21 cellular contexts compared by ENCODE assay signal in genomic region chr2:185967335-185967734, GRCh38.
"Had no signal": no experiment of that assay in that cellular context is flagged by ENCODE, and none has a peak within 500 bp of the region (broad histone marks: within the 10 kb centered on the region; RNA-seq: fewer than 3 reads in every experiment).

No MANE protein-coding gene starts in this region.

- DNase-seq: activated CD4-positive, alpha-beta T cell treated with anti-CD3 and anti-CD28 coated beads for 48 hours; activated CD4-positive, alpha-beta T cell treated with anti-CD3 and anti-CD28 coated beads, Interleukin-2, amount 50 U/mL, for 1 hour; activated CD4-positive, alpha-beta T cell treated with anti-CD3 and anti-CD28 coated beads, Interleukin-2, amount 50 U/mL, for 48 hours; activated CD8-positive, alpha-beta memory T cell treated with anti-CD3 and anti-CD28 coated beads for 24 hours; activated CD8-positive, alpha-beta T cell treated with anti-CD3 and anti-CD28 coated beads for 36 hours; activated effector memory CD4-positive, alpha-beta T cell treated with Interleukin-2 at 50 U/mL for 16 hours; activated gamma-delta T cell treated with Interleukin-2 at 50 U/mL for 16 hours; activated naive CD4-positive, alpha-beta T cell treated with anti-CD3 and anti-CD28 coated beads, Interleukin-2, amount 50 U/mL, for 16 hours; activated naive CD4-positive, alpha-beta T cell treated with Interleukin-2 at 50 U/mL for 16 hours; activated T-cell treated with anti-CD3 and anti-CD28 coated beads, Interleukin-2, amount 50 U/mL, for 4 hours; amniotic stem cell; anterior cingulate cortex; brain microvascular endothelial cell; dorsolateral prefrontal cortex; effector memory CD8-positive, alpha-beta T cell; erythroblast; foreskin keratinocyte; gastrocnemius medialis; glutamatergic neuron; heart left ventricle; hypothalamus had no signal
